ENCODE assay signal across 8 cellular contexts in genomic region chr1:7218210-7218832, GRCh38.
DNase-seq lines count a peak whose midpoint lies in the region; ATAC-seq and TF ChIP-seq lines count a peak whose summit lies in the region.

No MANE protein-coding gene starts in this region.

- no peaks in the 10 kb centered on the region for H3K4me1 Mint-ChIP-seq in nephron
- no peaks in the 10 kb centered on the region for H3K4me1 Mint-ChIP-seq in stimulated activated naive B cell treated with anti-CD40 and anti-IgM and Interleukin-4, amounts not matched to agents 10 μg/mL and 1 μg/mL and 100 μg/mL, for 72 hours

- H3K9me3 Mint-ChIP-seq in nephron = no peaks in the 10 kb centered on the region
- H3K9me3 Mint-ChIP-seq in stimulated activated naive B cell treated with anti-CD40 and anti-IgM and Interleukin-4, amounts not matched to agents 10 μg/mL and 1 μg/mL and 100 μg/mL, for 72 hours = peaks cover 0 to 9% of the 10 kb centered on the region in 2 donors

- no peak overlapping the region for H3K9ac ChIP-seq in PC-3 (ENCODE audit: low read length)

- H3K27me3 ChIP-seq in PC-3 (ENCODE audit: low read length) (peaks cover 17% of the 10 kb centered on the region), dorsolateral prefrontal cortex (no peaks in the 10 kb centered on the region)

- peaks cover 3% of the 10 kb centered on the region for H3K4me1 ChIP-seq in PC-3 (ENCODE audit: insufficient read depth, low read length)

- H4K20me1 ChIP-seq in PC-3 (ENCODE audit: low read length) = no peaks in the 10 kb centered on the region

- H3K27me3 Mint-ChIP-seq in nephron (ENCODE audit: low read depth) = peaks cover 8% of the 10 kb centered on the region
- H3K27me3 Mint-ChIP-seq in stimulated activated naive B cell treated with anti-CD40 and anti-IgM and Interleukin-4, amounts not matched to agents 10 μg/mL and 1 μg/mL and 100 μg/mL, for 72 hours = peaks cover 32 to 38% of the 10 kb centered on the region in 2 donors

- POLR2A ChIA-PET in PC-3 (lab: Charles Lee; ENCODE audit: unreplicated experiment) = no interaction called here

- H3K27ac Mint-ChIP-seq in nephron = no peak overlapping the region
- no peak overlapping the region for H3K27ac Mint-ChIP-seq in stimulated activated naive B cell treated with anti-CD40 and anti-IgM and Interleukin-4, amounts not matched to agents 10 μg/mL and 1 μg/mL and 100 μg/mL, for 72 hours

- no peaks in the 10 kb centered on the region for H3K79me2 ChIP-seq in PC-3 (ENCODE audit: low read length)

- no peak overlapping the region for H3K4me3 Mint-ChIP-seq in nephron
- H3K4me3 Mint-ChIP-seq in stimulated activated naive B cell treated with anti-CD40 and anti-IgM and Interleukin-4, amounts not matched to agents 10 μg/mL and 1 μg/mL and 100 μg/mL, for 72 hours = no peak overlapping the region

- H3K4me2 ChIP-seq in PC-3 (ENCODE audit: low read length) = no peak overlapping the region

- no peaks in the 10 kb centered on the region for H3K9me2 ChIP-seq in PC-3 (replicated peaks; ENCODE audit: low read length)

- DNase-seq in NCI-H187 (lab: John Stamatoyannopoulos, UW) = peak; percentile 18 to 52
- no peak for DNase-seq in NCI-H187 treated with DMSO at 0.1 percent for 48 hours (lab: John Stamatoyannopoulos, UW)
- DNase-seq in KBM-7 = peak; percentile 82
- peak; percentile 69 for DNase-seq in PC-3
- peak in 1 of 10 donors; percentile 53 for DNase-seq in dorsolateral prefrontal cortex
- no peak for DNase-seq in stimulated activated naive B cell treated with anti-CD40 and anti-IgM and Interleukin-4, amounts not matched to agents 10 μg/mL and 1 μg/mL and 100 μg/mL, for 72 hours

- H3K27ac ChIP-seq in PC-3 (ENCODE audit: low read length) (no peak overlapping the region), dorsolateral prefrontal cortex (no peak overlapping the region)

- no peak overlapping the region for H2AFZ ChIP-seq in PC-3 (ENCODE audit: low read length)

- in situ Hi-C loops in KBM-7 (cut with MboI; ENCODE audit: low pct_unique_long_range_greater_than_20kb, low sequenced_read_pairs) = loop anchor here (25.0 kb wide), 2 partner anchors 431 to 506 kb away; partner anchors contain the start of genes CAMTA1 and DNAJC11

- BruUV-seq in PC-3 (replicated peaks; lab: Mats Ljungman, UMichigan) = no TSS peak

- ATAC-seq in PC-3 (no peak), HG03521 (IDR thresholded peaks at IDR 0.05; ENCODE audit: unreplicated experiment) (no peak)
- ATAC-seq in stimulated activated naive B cell treated with anti-CD40 and anti-IgM and Interleukin-4, amounts not matched to agents 10 μg/mL and 1 μg/mL and 100 μg/mL, for 72 hours (replicated peaks) = no peak

- TF ChIP-seq CTCF in PC-3 (conservative IDR thresholded peaks at IDR 0.05; ENCODE audit: low read depth, low read length) (peak; percentile 93), dorsolateral prefrontal cortex (IDR thresholded peaks at IDR 0.05 in 54 of 56, conservative IDR thresholded peaks at IDR 0.05 in 2 of 56; ENCODE audit: low read depth in 1 of 56, partially characterized antibody in 56 of 56) (peak; percentile 46 to 82 (median 72)), nephron (IDR thresholded peaks at IDR 0.05; ENCODE audit: unreplicated experiment in 3 of 3) (peak; percentile 57 to 66 (median 57))

- no peaks in the 10 kb centered on the region for H3K9me3 ChIP-seq in PC-3 (ENCODE audit: low read length)

- no peaks in the 10 kb centered on the region for H3K36me3 ChIP-seq in PC-3 (ENCODE audit: low read depth, low read length)

- CTCF ChIA-PET in PC-3 (lab: Charles Lee) = interaction anchor here (0.5 to 1.0 kb wide), 3 partner anchors 176 to 499 kb away, joined by 4 to 13 read pairs (median 5); no protein-coding TSS in a partner anchor

- no peaks in the 10 kb centered on the region for H3K36me3 Mint-ChIP-seq in nephron (ENCODE audit: low read depth)
- H3K36me3 Mint-ChIP-seq in stimulated activated naive B cell treated with anti-CD40 and anti-IgM and Interleukin-4, amounts not matched to agents 10 μg/mL and 1 μg/mL and 100 μg/mL, for 72 hours = no peaks in the 10 kb centered on the region

- intact Hi-C loops in PC-3 (cut with micrococcal nuclease) = loop anchor here (1.0 to 5.0 kb wide), 3 partner anchors 176 to 429 kb away; no protein-coding TSS in a partner anchor
- intact Hi-C loops in dorsolateral prefrontal cortex (cut with DNase I) = loop anchor here in 1 of 2 donors (5.0 to 10.0 kb wide), 3 partner anchors 144 to 501 kb away; no protein-coding TSS in a partner anchor

- H3F3A ChIP-seq in PC-3 (ENCODE audit: low read length, unreplicated experiment) = no peaks in the 10 kb centered on the region

- no peak overlapping the region for H3K4me3 ChIP-seq in PC-3 (ENCODE audit: low read length)
- no peak overlapping the region for H3K4me3 ChIP-seq in dorsolateral prefrontal cortex

Comparison
In these comparisons a context has a peak if more than half of its experiments do, and no peak if none do; other contexts are left out.
1. DNase-seq: peak in NCI-H187 (2 of 2), KBM-7 (single experiment) and PC-3 (single experiment); none in NCI-H187 treated with DMSO at 0.1 percent for 48 hours (single experiment) and stimulated activated naive B cell treated with anti-CD40 and anti-IgM and Interleukin-4, amounts not matched to agents 10 μg/mL and 1 μg/mL and 100 μg/mL, for 72 hours (single experiment).
2. Peak in every context shown above with its lines, with median percentiles within 50 percentile points of each other: CTCF ChIP-seq.